ENCODE assay signal across 7 cellular contexts in genomic region chr12:53624453-53624852, GRCh38. TPM values are rescaled to one million over a fixed set of nuclear protein-coding genes. Genes with fewer than 3 reads are reported as not detected.
DNase-seq lines count a peak whose midpoint lies in the region; ATAC-seq and TF ChIP-seq lines count a peak whose summit lies in the region.

No MANE protein-coding gene starts in this region.

- intact Hi-C loops in stomach (cut with DNase I; ENCODE audit: low total_unique reads), result no loop called here

- H3K9me3 Mint-ChIP-seq in activated T-helper 17 cell treated with anti-CD3 and anti-CD28 coated beads, Interleukin-2, amount 50 U/mL, for 72 hours, result no peaks in the 10 kb centered on the region
- H3K9me3 Mint-ChIP-seq in immature natural killer cell, result no peaks in the 10 kb centered on the region

- peaks cover 29% of the 10 kb centered on the region for H3K4me1 Mint-ChIP-seq in activated T-helper 17 cell treated with anti-CD3 and anti-CD28 coated beads, Interleukin-2, amount 50 U/mL, for 72 hours
- H3K4me1 Mint-ChIP-seq in immature natural killer cell, result peaks cover 41 to 57% of the 10 kb centered on the region in 2 donors

- H3K27ac Mint-ChIP-seq in activated T-helper 17 cell treated with anti-CD3 and anti-CD28 coated beads, Interleukin-2, amount 50 U/mL, for 72 hours, result peak overlapping the region; percentile 98
- peak overlapping the region in 5 of 6 donors; percentile 49 to 98 (median 80) for H3K27ac Mint-ChIP-seq in immature natural killer cell

- peaks cover 31% of the 10 kb centered on the region for H3K36me3 Mint-ChIP-seq in activated T-helper 17 cell treated with anti-CD3 and anti-CD28 coated beads, Interleukin-2, amount 50 U/mL, for 72 hours (ENCODE audit: low read depth)
- no peaks in the 10 kb centered on the region for H3K36me3 Mint-ChIP-seq in immature natural killer cell

- no peak overlapping the region for H3K9ac ChIP-seq in HUES6 (ENCODE audit: low read length)

- no peak for ATAC-seq in activated T-helper 17 cell treated with anti-CD3 and anti-CD28 coated beads, Interleukin-2, amount 50 U/mL, for 72 hours (replicated peaks)
- ATAC-seq in HG03135 (IDR thresholded peaks at IDR 0.05; ENCODE audit: unreplicated experiment), result no peak
- ATAC-seq in GM19328 (IDR thresholded peaks at IDR 0.05; ENCODE audit: unreplicated experiment), result no peak
- no peak for ATAC-seq in GM21717 (IDR thresholded peaks at IDR 0.05; ENCODE audit: unreplicated experiment)

- H3K27ac ChIP-seq in HUES6 (ENCODE audit: low read depth, low read length) (no peak overlapping the region), stomach (peak overlapping the region in 4 of 5 donors; percentile 92 to 95 (median 94))

- DNase-seq in immature natural killer cell (no peak), stomach (no peak)

- TF ChIP-seq EP300 in stomach (IDR thresholded peaks at IDR 0.05), result no peak

- H3K4me1 ChIP-seq in HUES6 (ENCODE audit: control insufficient read depth, insufficient read depth, low read length) (peaks cover 27% of the 10 kb centered on the region), stomach (peaks cover 18 to 67% (median 43%) of the 10 kb centered on the region in 4 donors)

- H3K27me3 ChIP-seq in HUES6 (ENCODE audit: control insufficient read depth, insufficient read depth, low read length) (no peaks in the 10 kb centered on the region), stomach (no peaks in the 10 kb centered on the region)

- H3K36me3 ChIP-seq in HUES6 (ENCODE audit: control insufficient read depth, insufficient read depth, low read length), result no peaks in the 10 kb centered on the region
- H3K36me3 ChIP-seq in stomach, result no peaks in the 10 kb centered on the region

- H3K27me3 Mint-ChIP-seq in activated T-helper 17 cell treated with anti-CD3 and anti-CD28 coated beads, Interleukin-2, amount 50 U/mL, for 72 hours, result no peaks in the 10 kb centered on the region
- H3K27me3 Mint-ChIP-seq in immature natural killer cell (ENCODE audit: low read depth in 3 of 3), result peaks cover 6 to 11% (median 7%) of the 10 kb centered on the region in 3 donors

- no peak for TF ChIP-seq POLR2A in stomach (IDR thresholded peaks at IDR 0.05)

- TF ChIP-seq CTCF in stomach (IDR thresholded peaks at IDR 0.05), result no peak

- H3K9me3 ChIP-seq in HUES6 (ENCODE audit: control insufficient read depth, insufficient read depth, low read depth, low read length), result no peaks in the 10 kb centered on the region
- no peaks in the 10 kb centered on the region for H3K9me3 ChIP-seq in stomach

- WGBS in stomach, 5 donors, result 12 to 21% (median 16%) methylated on average over 2 of the region's 2 CpGs

- H3K4me3 Mint-ChIP-seq in activated T-helper 17 cell treated with anti-CD3 and anti-CD28 coated beads, Interleukin-2, amount 50 U/mL, for 72 hours, result peak overlapping the region; percentile 97
- H3K4me3 Mint-ChIP-seq in immature natural killer cell, result peak overlapping the region; percentile 97 to 99 (median 98)

- H3K4me3 ChIP-seq in HUES6 (ENCODE audit: low read depth, low read length) (peak overlapping the region; percentile 93; the same call in 1 of the 2 replicates), stomach (peak overlapping the region; percentile 59 to 86 (median 72))

RNA-seq across cellular contexts. Expression of gene ATF7, which starts 1.7 kb away (rescaled TPM):
- total RNA-seq in activated T-helper 17 cell treated with anti-CD3 and anti-CD28 coated beads, Interleukin-2, amount 50 U/mL, for 72 hours, result 10 to 100 TPM; 28.1 to 31.5 TPM
- polyA plus RNA-seq in immature natural killer cell (10 to 100 TPM; 17.6 to 23.9 (median 17.7) TPM), stomach (10 to 100 TPM; 12.9 to 20.9 (median 14.3) TPM)
- 10 to 100 TPM in 4 of 5 donors, 1 to 10 TPM in 1; 9.0 to 93.4 (median 16.5) TPM for total RNA-seq in stomach

RNA-seq across cellular contexts. Expression of gene ATP5MC2, which starts 51.4 kb away (rescaled TPM):
- total RNA-seq in activated T-helper 17 cell treated with anti-CD3 and anti-CD28 coated beads, Interleukin-2, amount 50 U/mL, for 72 hours, result 100 to 1,000 TPM; 278 to 324 TPM
- polyA plus RNA-seq in immature natural killer cell (100 to 1,000 TPM; 383 to 495 (median 467) TPM), stomach (100 to 1,000 TPM; 517 to 864 (median 543) TPM)
- total RNA-seq in stomach, result 100 to 1,000 TPM in 3 of 5 donors, 10 to 100 TPM in 2; 75.0 to 255 (median 241) TPM
